In genomic region chr15:74141591-74141990, GRCh38 we compare ENCODE assay signal across 3 cellular contexts.
TF ChIP-seq lines count a peak whose summit lies in the region.

No MANE protein-coding gene starts in this region.

TF ChIP-seq in SK-N-SH, 30 proteins besides CTCF, POLR2A, EP300 and RAD21:
- TF ChIP-seq FOSL2 (IDR thresholded peaks at IDR 0.05; ENCODE audit: borderline replicate concordance, low read depth): peak; percentile 39; the same call in 1 of the 2 replicates
- TF ChIP-seq EZH2phosphoT487 (IDR thresholded peaks at IDR 0.05; ENCODE audit: borderline replicate concordance, low read depth): no peak
- TF ChIP-seq NFIC (IDR thresholded peaks at IDR 0.05; ENCODE audit: borderline replicate concordance): no peak
TF ChIP-seq in SK-N-SH: peak in this region for 1.

TF ChIP-seq in SK-N-SH treated with all-trans-retinoic acid at 6 μM for 48 hours, 23 proteins besides CTCF, POLR2A, EP300 and RAD21:
- TF ChIP-seq TOX (CRISPR knock-in tag; IDR thresholded peaks at IDR 0.05; ENCODE audit: borderline replicate concordance) (no peak), ISL1 (CRISPR knock-in tag; IDR thresholded peaks at IDR 0.05) (no peak), TCF4 (CRISPR knock-in tag; IDR thresholded peaks at IDR 0.05; ENCODE audit: borderline replicate concordance) (no peak), BACH2 (CRISPR knock-in tag; IDR thresholded peaks at IDR 0.05; ENCODE audit: borderline replicate concordance) (no peak), ZNF70 (CRISPR knock-in tag; IDR thresholded peaks at IDR 0.05) (no peak)
TF ChIP-seq in SK-N-SH treated with all-trans-retinoic acid at 6 μM for 48 hours: peak in this region for 0.

TF ChIP-seq in endothelial cell of umbilical vein, 7 proteins besides CTCF, POLR2A, EP300 and RAD21:
- TF ChIP-seq POLR2AphosphoS5 (IDR thresholded peaks at IDR 0.05; ENCODE audit: insufficient read depth, low read depth, low read length) (no peak), MYC (IDR thresholded peaks at IDR 0.05; ENCODE audit: low read depth, low read length) (no peak), JUN (IDR thresholded peaks at IDR 0.05; ENCODE audit: borderline replicate concordance, insufficient read depth, insufficient read length, low read depth) (no peak), GATA2 (IDR thresholded peaks at IDR 0.05; ENCODE audit: insufficient read depth, insufficient read length, low read depth, low read length) (no peak), MAX (IDR thresholded peaks at IDR 0.05; ENCODE audit: insufficient read depth, insufficient read length) (no peak), EZH2 (IDR thresholded peaks at IDR 0.05; ENCODE audit: borderline replicate concordance, low read depth, low read length, severe bottlenecking) (no peak), FOS (IDR thresholded peaks at IDR 0.05; ENCODE audit: borderline replicate concordance, insufficient read depth, low read length) (no peak)
TF ChIP-seq in endothelial cell of umbilical vein: peak in this region for 0.
